Comparison of ENCODE assay signal across 1 cellular context in the genomic region with DNA sequence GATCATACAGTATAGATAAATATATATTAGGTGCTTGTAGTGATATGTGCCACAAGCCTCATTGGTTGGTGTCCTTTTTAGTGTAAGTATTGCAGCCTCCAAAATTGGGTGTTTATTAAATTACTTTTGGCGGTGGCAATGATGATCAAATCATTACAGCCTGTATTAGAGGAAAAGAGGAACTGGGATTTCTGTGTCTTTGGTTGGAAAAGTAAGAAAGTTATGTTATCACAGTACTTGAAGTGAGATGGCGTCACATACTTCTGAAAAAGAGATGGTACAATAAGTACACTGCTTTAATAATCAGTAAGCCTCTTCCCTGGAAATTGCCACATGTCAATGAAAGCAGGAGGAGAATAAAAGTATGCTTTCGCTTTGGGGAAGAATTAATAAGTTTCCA.
TF ChIP-seq lines count a peak whose summit lies in the region.

No MANE protein-coding gene starts in this region.

TF ChIP-seq in A549, 52 proteins besides CTCF, POLR2A, EP300 and RAD21 (continued from another document):
- no peak for TF ChIP-seq REST (IDR thresholded peaks at IDR 0.05)
